ENCODE assay signal across 15 cellular contexts in the genomic region with DNA sequence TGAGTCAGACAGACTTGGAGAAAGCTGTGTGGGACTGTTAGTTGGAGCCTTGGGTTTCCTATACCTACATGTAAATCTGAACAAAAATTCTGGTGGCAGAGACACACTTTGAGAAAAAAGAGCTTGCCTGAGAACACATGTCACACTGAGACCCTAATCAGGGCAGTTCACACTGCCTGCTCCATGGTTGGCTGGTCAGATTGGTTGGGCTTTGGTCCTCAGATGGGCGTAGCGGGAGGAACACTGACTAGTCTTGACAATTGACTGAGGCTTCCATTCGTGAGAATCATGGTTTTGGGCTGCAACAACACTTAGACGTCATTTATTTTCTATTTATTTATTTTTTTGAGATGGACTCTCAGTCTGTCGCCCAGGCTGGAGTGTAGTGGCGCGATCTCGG. TPM values are rescaled to one million over a fixed set of nuclear protein-coding genes. Genes with fewer than 3 reads are reported as not detected.
DNase-seq lines count a peak whose midpoint lies in the region; ATAC-seq and TF ChIP-seq lines count a peak whose summit lies in the region.
"Had no signal": no experiment of that assay in that cellular context is flagged by ENCODE, and none has a peak within 500 bp of the region (broad histone marks: within the 10 kb centered on the region; RNA-seq: fewer than 3 reads in every experiment).

No MANE protein-coding gene starts in this region.

- peaks cover 31% of the 10 kb centered on the region for H3K36me3 Mint-ChIP-seq in T-helper 1 cell treated with Interleukin-12 subunit alpha and Interleukin-12 subunit beta and Interleukin-4 antibody, amounts not matched to agents 30 μg/mL and 1 μg/mL, for 36 hours (ENCODE audit: low read depth)
- H3K36me3 Mint-ChIP-seq in Caco-2 (ENCODE audit: insufficient read depth, unreplicated experiment) (peaks cover 85% of the 10 kb centered on the region), nephron progenitor cell (ENCODE audit: low read depth) (peaks cover 75% of the 10 kb centered on the region)
- H3K36me3 Mint-ChIP-seq in activated CD4-positive, alpha-beta memory T cell treated with anti-CD3 and anti-CD28 coated beads, Interleukin-2, amount 10 ng/mL, durations not matched to agents 7 days and 5 days (ENCODE audit: low read depth) = peaks cover 52% of the 10 kb centered on the region

- POLR2A ChIA-PET in Caco-2 (lab: Charles Lee) = no interaction called here
- POLR2A ChIA-PET in activated CD4-positive, alpha-beta memory T cell treated with anti-CD3 and anti-CD28 coated beads, Interleukin-2, amount 10 ng/mL, durations not matched to agents 7 days and 5 days (lab: Charles Lee) = interaction anchor here (0.6 kb wide), 1 partner anchor 83 kb away, joined by 3 read pairs; no protein-coding TSS in a partner anchor

- H3K4me1 ChIP-seq in Caco-2 = peaks cover 26% of the 10 kb centered on the region

- ATAC-seq in GM18858 (IDR thresholded peaks at IDR 0.05; ENCODE audit: unreplicated experiment) = no peak
- ATAC-seq: foreskin keratinocyte had no signal

- peak overlapping the region; percentile 68 for H3K27ac Mint-ChIP-seq in T-helper 1 cell treated with Interleukin-12 subunit alpha and Interleukin-12 subunit beta and Interleukin-4 antibody, amounts not matched to agents 30 μg/mL and 1 μg/mL, for 36 hours
- H3K27ac Mint-ChIP-seq in Caco-2 (ENCODE audit: unreplicated experiment) = no peak overlapping the region
- peak overlapping the region; percentile 17 for H3K27ac Mint-ChIP-seq in activated CD4-positive, alpha-beta memory T cell treated with anti-CD3 and anti-CD28 coated beads, Interleukin-2, amount 10 ng/mL, durations not matched to agents 7 days and 5 days
- peak overlapping the region; percentile 85 for H3K27ac Mint-ChIP-seq in nephron progenitor cell

- no peaks in the 10 kb centered on the region for H3K27me3 ChIP-seq in Caco-2 (replicated peaks; ENCODE audit: control insufficient read depth, insufficient read depth, low read length)
- H3K27me3 ChIP-seq: adrenal gland, foreskin keratinocyte, thyroid gland had no signal

- intact Hi-C loops in Caco-2 (cut with micrococcal nuclease; ENCODE audit: unreplicated experiment) = no loop called here

- H3K4me3 Mint-ChIP-seq in T-helper 1 cell treated with Interleukin-12 subunit alpha and Interleukin-12 subunit beta and Interleukin-4 antibody, amounts not matched to agents 30 μg/mL and 1 μg/mL, for 36 hours = peak overlapping the region; percentile 52
- H3K4me3 Mint-ChIP-seq in Caco-2 (ENCODE audit: unreplicated experiment) = peak overlapping the region; percentile 25
- no peak overlapping the region for H3K4me3 Mint-ChIP-seq in activated CD4-positive, alpha-beta memory T cell treated with anti-CD3 and anti-CD28 coated beads, Interleukin-2, amount 10 ng/mL, durations not matched to agents 7 days and 5 days
- no peak overlapping the region for H3K4me3 Mint-ChIP-seq in nephron progenitor cell

- no peak for DNase-seq in T-helper 1 cell
- no peak for DNase-seq in Caco-2
- no peak for DNase-seq in activated CD4-positive, alpha-beta memory T cell treated with anti-CD3 and anti-CD28 coated beads, Interleukin-2, amount 10 ng/mL, durations not matched to agents 7 days and 5 days
- DNase-seq in nephron progenitor cell = no peak
- no peak for DNase-seq in stimulated activated CD4-positive, alpha-beta T cell treated with anti-CD3 and anti-CD28 coated beads, Interleukin-15, amount 100 ng/mL, for 24 hours
- no peak for DNase-seq in globus pallidus (ENCODE audit: low spot score)
- DNase-seq: C1 segment of cervical spinal cord, EL, foreskin keratinocyte, NCI-H1694, SK-N-SH, thyroid gland had no signal

- H3K36me3 ChIP-seq in Caco-2 (ENCODE audit: control insufficient read depth, insufficient read depth, low read length) = peaks cover 10% of the 10 kb centered on the region
- H3K36me3 ChIP-seq: adrenal gland, thyroid gland had no signal

- TF ChIP-seq CTCF in Caco-2 (IDR thresholded peaks at IDR 0.05; ENCODE audit: insufficient read depth in 1 of 2, low read depth in 1 of 2, low read length in 1 of 2, severe bottlenecking in 1 of 2, unreplicated experiment in 1 of 2) (no peak), nephron progenitor cell (IDR thresholded peaks at IDR 0.05) (no peak)

- BruUV-seq in Caco-2 (replicated peaks; lab: Mats Ljungman, UMichigan) = no TSS peak

- no peaks in the 10 kb centered on the region for H3K27me3 Mint-ChIP-seq in T-helper 1 cell treated with Interleukin-12 subunit alpha and Interleukin-12 subunit beta and Interleukin-4 antibody, amounts not matched to agents 30 μg/mL and 1 μg/mL, for 36 hours (ENCODE audit: low read depth)
- no peaks in the 10 kb centered on the region for H3K27me3 Mint-ChIP-seq in Caco-2 (ENCODE audit: insufficient read depth, unreplicated experiment)
- no peaks in the 10 kb centered on the region for H3K27me3 Mint-ChIP-seq in activated CD4-positive, alpha-beta memory T cell treated with anti-CD3 and anti-CD28 coated beads, Interleukin-2, amount 10 ng/mL, durations not matched to agents 7 days and 5 days
- H3K27me3 Mint-ChIP-seq in nephron progenitor cell (ENCODE audit: low read depth, poor library complexity) = peaks cover 2% of the 10 kb centered on the region

- H3K9me3 ChIP-seq in Caco-2 = no peaks in the 10 kb centered on the region
- H3K9me3 ChIP-seq: adrenal gland, SK-N-SH, thyroid gland had no signal

- no peaks in the 10 kb centered on the region for H3K9me3 Mint-ChIP-seq in T-helper 1 cell treated with Interleukin-12 subunit alpha and Interleukin-12 subunit beta and Interleukin-4 antibody, amounts not matched to agents 30 μg/mL and 1 μg/mL, for 36 hours
- H3K9me3 Mint-ChIP-seq in Caco-2 (ENCODE audit: unreplicated experiment) (peaks cover 13% of the 10 kb centered on the region), nephron progenitor cell (peaks cover 28% of the 10 kb centered on the region)
- no peaks in the 10 kb centered on the region for H3K9me3 Mint-ChIP-seq in activated CD4-positive, alpha-beta memory T cell treated with anti-CD3 and anti-CD28 coated beads, Interleukin-2, amount 10 ng/mL, durations not matched to agents 7 days and 5 days

- CTCF ChIA-PET in Caco-2 (lab: Charles Lee) = no interaction called here
- CTCF ChIA-PET in activated CD4-positive, alpha-beta memory T cell treated with anti-CD3 and anti-CD28 coated beads, Interleukin-2, amount 10 ng/mL, durations not matched to agents 7 days and 5 days (lab: Charles Lee) = no interaction called here

- no peak overlapping the region for H3K4me3 ChIP-seq in Caco-2 (ENCODE audit: low read depth, low read length)
- H3K4me3 ChIP-seq: adrenal gland, thyroid gland had no signal

- H3K4me1 Mint-ChIP-seq in T-helper 1 cell treated with Interleukin-12 subunit alpha and Interleukin-12 subunit beta and Interleukin-4 antibody, amounts not matched to agents 30 μg/mL and 1 μg/mL, for 36 hours (ENCODE audit: low read depth) = peaks cover 82% of the 10 kb centered on the region
- H3K4me1 Mint-ChIP-seq in Caco-2 (ENCODE audit: low read depth, unreplicated experiment) (peaks cover 67% of the 10 kb centered on the region), nephron progenitor cell (peaks cover 69% of the 10 kb centered on the region)
- H3K4me1 Mint-ChIP-seq in activated CD4-positive, alpha-beta memory T cell treated with anti-CD3 and anti-CD28 coated beads, Interleukin-2, amount 10 ng/mL, durations not matched to agents 7 days and 5 days = peaks cover 87% of the 10 kb centered on the region

RNA-seq across cellular contexts. Expression of a gene that starts 6.9 kb away (rescaled TPM):
- total RNA-seq in Caco-2 (2022) = 271 and 276 TPM in 2 replicates
- total RNA-seq in activated CD4-positive, alpha-beta memory T cell treated with anti-CD3 and anti-CD28 coated beads, Interleukin-2, amount 10 ng/mL, durations not matched to agents 7 days and 5 days = 100 to 1,000 TPM; 105 to 115 TPM

Comparison
In these comparisons a context has a peak if more than half of its experiments do, and no peak if none do; other contexts are left out.
1. H3K4me3 Mint-ChIP-seq: peak in T-helper 1 cell treated with Interleukin-12 subunit alpha and Interleukin-12 subunit beta and Interleukin-4 antibody, amounts not matched to agents 30 μg/mL and 1 μg/mL, for 36 hours (single experiment) and Caco-2 (single experiment); none in activated CD4-positive, alpha-beta memory T cell treated with anti-CD3 and anti-CD28 coated beads, Interleukin-2, amount 10 ng/mL, durations not matched to agents 7 days and 5 days (single experiment) and nephron progenitor cell (single experiment).